ENCODE assay signal across 1 cellular context in the genomic region with DNA sequence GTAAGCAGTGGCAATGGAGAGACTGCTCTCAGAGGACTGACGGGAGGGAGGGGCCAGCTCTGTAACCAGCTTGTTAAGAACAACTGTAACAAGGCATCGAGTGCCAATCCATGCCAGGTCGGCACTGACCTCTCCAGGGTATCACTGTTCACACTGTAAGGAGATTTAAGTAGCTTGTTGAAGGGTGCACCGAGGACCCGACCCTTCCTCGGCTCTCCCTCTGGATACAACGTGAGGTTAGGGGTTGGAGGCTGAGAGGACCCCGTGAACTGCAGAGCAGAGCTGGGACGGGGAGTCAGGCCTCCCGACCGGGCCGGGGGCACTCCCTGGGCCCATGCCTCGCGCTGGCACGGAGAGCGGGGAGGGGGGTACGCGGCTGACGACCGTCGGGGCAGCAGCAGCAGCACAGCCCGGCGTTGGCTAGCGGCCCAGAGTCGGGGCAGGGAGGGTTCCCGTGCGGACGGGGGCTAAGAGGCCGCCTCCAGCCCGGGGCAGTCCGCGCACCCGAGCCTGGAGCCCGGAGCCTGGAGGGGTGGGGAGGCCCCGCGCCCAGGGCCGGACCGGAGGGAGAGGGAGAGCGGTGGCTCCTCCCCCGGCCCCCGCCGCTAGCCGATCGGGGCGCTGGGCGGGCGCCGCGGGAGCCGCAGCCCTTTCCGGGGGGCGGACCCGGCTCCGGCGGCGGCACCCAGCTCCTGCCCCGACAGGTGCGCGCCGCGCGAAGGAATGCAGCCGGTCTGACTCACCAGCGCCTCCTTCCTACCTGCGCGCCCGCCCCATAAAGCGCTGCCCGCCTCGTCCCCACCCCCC.
TF ChIP-seq lines count a peak whose summit lies in the region.

A gene (plus strand): TSS at position 804 of the 807 bp plus-strand sequence. CDS start 3,245 bp downstream, outside the sequence.

TF ChIP-seq in HepG2, 621 proteins besides CTCF, POLR2A, EP300 and RAD21 (continued from another document and continues in another):
- TF ChIP-seq, protein P1, sequence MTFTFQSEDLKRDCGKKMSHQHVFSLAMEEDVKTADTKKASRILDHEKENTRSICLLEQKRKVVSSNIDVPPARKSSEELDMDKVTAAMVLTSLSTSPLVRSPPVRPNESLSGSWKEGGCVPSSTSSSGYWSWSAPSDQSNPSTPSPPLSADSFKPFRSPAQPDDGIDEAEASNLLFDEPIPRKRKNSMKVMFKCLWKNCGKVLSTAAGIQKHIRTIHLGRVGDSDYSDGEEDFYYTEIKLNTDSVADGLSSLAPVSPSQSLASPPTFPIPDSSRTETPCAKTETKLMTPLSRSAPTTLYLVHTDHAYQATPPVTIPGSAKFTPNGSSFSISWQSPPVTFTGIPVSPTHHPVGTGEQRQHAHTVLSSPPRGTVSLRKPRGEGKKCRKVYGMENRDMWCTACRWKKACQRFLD (CRISPR knock-in tag; IDR thresholded peaks at IDR 0.05; ENCODE audit: borderline replicate concordance) = no peak
- TF ChIP-seq ZMYM3 (CRISPR knock-in tag; IDR thresholded peaks at IDR 0.05) (no peak), ELF4 (CRISPR knock-in tag; IDR thresholded peaks at IDR 0.05; ENCODE audit: borderline replicate concordance) (no peak), KDM6A (CRISPR knock-in tag; IDR thresholded peaks at IDR 0.05; ENCODE audit: low read depth) (no peak), ZNF558 (CRISPR knock-in tag; IDR thresholded peaks at IDR 0.05; ENCODE audit: borderline replicate concordance) (no peak), HDAC1 (CRISPR knock-in tag; IDR thresholded peaks at IDR 0.05) (0 out of 2 replicates have a peak, but pooled peaks have one; percentile 30), SATB2 (CRISPR knock-in tag; IDR thresholded peaks at IDR 0.05) (no peak), ATF7-NPFF (CRISPR knock-in tag; IDR thresholded peaks at IDR 0.05; ENCODE audit: low read depth) (0 out of 2 replicates have a peak, but pooled peaks have one; percentile 61), GZF1 (CRISPR knock-in tag; IDR thresholded peaks at IDR 0.05) (no peak), SNRNP70 (IDR thresholded peaks at IDR 0.05; ENCODE audit: low read depth, low read length) (no peak), ZBTB20 (CRISPR knock-in tag; IDR thresholded peaks at IDR 0.05; ENCODE audit: borderline replicate concordance, low read depth) (no peak), ATRX (CRISPR knock-in tag; IDR thresholded peaks at IDR 0.05; ENCODE audit: borderline replicate concordance) (no peak), GABPB1 (CRISPR knock-in tag; IDR thresholded peaks at IDR 0.05) (peak; percentile 34; the same call in 1 of the 2 replicates), SMARCC2 (IDR thresholded peaks at IDR 0.05) (no peak), IKZF1 (IDR thresholded peaks at IDR 0.05) (no peak), ZNF570 (CRISPR knock-in tag; IDR thresholded peaks at IDR 0.05; ENCODE audit: borderline replicate concordance) (no peak), EED (CRISPR knock-in tag; IDR thresholded peaks at IDR 0.05) (no peak), BCL6 (CRISPR knock-in tag; IDR thresholded peaks at IDR 0.05) (no peak), RFX1 (IDR thresholded peaks at IDR 0.05) (no peak), HNF4A (CRISPR knock-in tag; IDR thresholded peaks at IDR 0.05) (no peak), ZNF253 (CRISPR knock-in tag; IDR thresholded peaks at IDR 0.05; ENCODE audit: borderline replicate concordance) (no peak), STAG1 (CRISPR knock-in tag; IDR thresholded peaks at IDR 0.05) (0 out of 2 replicates have a peak, but pooled peaks have one; percentile 19), ZKSCAN8 (CRISPR knock-in tag; IDR thresholded peaks at IDR 0.05; ENCODE audit: borderline replicate concordance) (no peak), CBX2 (IDR thresholded peaks at IDR 0.05; ENCODE audit: low read depth, low read length) (no peak), CBX2 (CRISPR knock-in tag; IDR thresholded peaks at IDR 0.05; ENCODE audit: low read depth) (no peak), ZSCAN25 (CRISPR knock-in tag; IDR thresholded peaks at IDR 0.05) (no peak; the same call in 1 of the 2 replicates), RXRA (CRISPR knock-in tag; IDR thresholded peaks at IDR 0.05) (no peak), ZKSCAN1 (IDR thresholded peaks at IDR 0.05; ENCODE audit: low read length) (no peak)
- TF ChIP-seq, protein P2, sequence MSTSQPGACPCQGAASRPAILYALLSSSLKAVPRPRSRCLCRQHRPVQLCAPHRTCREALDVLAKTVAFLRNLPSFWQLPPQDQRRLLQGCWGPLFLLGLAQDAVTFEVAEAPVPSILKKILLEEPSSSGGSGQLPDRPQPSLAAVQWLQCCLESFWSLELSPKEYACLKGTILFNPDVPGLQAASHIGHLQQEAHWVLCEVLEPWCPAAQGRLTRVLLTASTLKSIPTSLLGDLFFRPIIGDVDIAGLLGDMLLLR (CRISPR knock-in tag; IDR thresholded peaks at IDR 0.05) = no peak
- TF ChIP-seq, protein P3, sequence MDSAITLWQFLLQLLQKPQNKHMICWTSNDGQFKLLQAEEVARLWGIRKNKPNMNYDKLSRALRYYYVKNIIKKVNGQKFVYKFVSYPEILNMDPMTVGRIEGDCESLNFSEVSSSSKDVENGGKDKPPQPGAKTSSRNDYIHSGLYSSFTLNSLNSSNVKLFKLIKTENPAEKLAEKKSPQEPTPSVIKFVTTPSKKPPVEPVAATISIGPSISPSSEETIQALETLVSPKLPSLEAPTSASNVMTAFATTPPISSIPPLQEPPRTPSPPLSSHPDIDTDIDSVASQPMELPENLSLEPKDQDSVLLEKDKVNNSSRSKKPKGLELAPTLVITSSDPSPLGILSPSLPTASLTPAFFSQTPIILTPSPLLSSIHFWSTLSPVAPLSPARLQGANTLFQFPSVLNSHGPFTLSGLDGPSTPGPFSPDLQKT (CRISPR knock-in tag; IDR thresholded peaks at IDR 0.05; ENCODE audit: borderline replicate concordance) = no peak
- TF ChIP-seq, protein P4, sequence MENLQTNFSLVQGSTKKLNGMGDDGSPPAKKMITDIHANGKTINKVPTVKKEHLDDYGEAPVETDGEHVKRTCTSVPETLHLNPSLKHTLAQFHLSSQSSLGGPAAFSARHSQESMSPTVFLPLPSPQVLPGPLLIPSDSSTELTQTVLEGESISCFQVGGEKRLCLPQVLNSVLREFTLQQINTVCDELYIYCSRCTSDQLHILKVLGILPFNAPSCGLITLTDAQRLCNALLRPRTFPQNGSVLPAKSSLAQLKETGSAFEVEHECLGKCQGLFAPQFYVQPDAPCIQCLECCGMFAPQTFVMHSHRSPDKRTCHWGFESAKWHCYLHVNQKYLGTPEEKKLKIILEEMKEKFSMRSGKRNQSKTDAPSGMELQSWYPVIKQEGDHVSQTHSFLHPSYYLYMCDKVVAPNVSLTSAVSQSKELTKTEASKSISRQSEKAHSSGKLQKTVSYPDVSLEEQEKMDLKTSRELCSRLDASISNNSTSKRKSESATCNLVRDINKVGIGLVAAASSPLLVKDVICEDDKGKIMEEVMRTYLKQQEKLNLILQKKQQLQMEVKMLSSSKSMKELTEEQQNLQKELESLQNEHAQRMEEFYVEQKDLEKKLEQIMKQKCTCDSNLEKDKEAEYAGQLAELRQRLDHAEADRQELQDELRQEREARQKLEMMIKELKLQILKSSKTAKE (CRISPR knock-in tag; IDR thresholded peaks at IDR 0.05; ENCODE audit: borderline replicate concordance) = 0 out of 2 replicates have a peak, but pooled peaks have one; percentile 12
- TF ChIP-seq, protein P5, sequence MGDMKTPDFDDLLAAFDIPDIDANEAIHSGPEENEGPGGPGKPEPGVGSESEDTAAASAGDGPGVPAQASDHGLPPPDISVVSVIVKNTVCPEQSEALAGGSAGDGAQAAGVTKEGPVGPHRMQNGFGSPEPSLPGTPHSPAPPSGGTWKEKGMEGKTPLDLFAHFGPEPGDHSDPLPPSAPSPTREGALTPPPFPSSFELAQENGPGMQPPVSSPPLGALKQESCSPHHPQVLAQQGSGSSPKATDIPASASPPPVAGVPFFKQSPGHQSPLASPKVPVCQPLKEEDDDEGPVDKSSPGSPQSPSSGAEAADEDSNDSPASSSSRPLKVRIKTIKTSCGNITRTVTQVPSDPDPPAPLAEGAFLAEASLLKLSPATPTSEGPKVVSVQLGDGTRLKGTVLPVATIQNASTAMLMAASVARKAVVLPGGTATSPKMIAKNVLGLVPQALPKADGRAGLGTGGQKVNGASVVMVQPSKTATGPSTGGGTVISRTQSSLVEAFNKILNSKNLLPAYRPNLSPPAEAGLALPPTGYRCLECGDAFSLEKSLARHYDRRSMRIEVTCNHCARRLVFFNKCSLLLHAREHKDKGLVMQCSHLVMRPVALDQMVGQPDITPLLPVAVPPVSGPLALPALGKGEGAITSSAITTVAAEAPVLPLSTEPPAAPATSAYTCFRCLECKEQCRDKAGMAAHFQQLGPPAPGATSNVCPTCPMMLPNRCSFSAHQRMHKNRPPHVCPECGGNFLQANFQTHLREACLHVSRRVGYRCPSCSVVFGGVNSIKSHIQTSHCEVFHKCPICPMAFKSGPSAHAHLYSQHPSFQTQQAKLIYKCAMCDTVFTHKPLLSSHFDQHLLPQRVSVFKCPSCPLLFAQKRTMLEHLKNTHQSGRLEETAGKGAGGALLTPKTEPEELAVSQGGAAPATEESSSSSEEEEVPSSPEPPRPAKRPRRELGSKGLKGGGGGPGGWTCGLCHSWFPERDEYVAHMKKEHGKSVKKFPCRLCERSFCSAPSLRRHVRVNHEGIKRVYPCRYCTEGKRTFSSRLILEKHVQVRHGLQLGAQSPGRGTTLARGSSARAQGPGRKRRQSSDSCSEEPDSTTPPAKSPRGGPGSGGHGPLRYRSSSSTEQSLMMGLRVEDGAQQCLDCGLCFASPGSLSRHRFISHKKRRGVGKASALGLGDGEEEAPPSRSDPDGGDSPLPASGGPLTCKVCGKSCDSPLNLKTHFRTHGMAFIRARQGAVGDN (CRISPR knock-in tag; IDR thresholded peaks at IDR 0.05) = peak; percentile 68
- TF ChIP-seq, protein P6, sequence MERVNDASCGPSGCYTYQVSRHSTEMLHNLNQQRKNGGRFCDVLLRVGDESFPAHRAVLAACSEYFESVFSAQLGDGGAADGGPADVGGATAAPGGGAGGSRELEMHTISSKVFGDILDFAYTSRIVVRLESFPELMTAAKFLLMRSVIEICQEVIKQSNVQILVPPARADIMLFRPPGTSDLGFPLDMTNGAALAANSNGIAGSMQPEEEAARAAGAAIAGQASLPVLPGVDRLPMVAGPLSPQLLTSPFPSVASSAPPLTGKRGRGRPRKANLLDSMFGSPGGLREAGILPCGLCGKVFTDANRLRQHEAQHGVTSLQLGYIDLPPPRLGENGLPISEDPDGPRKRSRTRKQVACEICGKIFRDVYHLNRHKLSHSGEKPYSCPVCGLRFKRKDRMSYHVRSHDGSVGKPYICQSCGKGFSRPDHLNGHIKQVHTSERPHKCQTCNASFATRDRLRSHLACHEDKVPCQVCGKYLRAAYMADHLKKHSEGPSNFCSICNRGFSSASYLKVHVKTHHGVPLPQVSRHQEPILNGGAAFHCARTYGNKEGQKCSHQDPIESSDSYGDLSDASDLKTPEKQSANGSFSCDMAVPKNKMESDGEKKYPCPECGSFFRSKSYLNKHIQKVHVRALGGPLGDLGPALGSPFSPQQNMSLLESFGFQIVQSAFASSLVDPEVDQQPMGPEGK (CRISPR knock-in tag; IDR thresholded peaks at IDR 0.05) = 0 out of 2 replicates have a peak, but pooled peaks have one; percentile 33
- TF ChIP-seq, protein P7, sequence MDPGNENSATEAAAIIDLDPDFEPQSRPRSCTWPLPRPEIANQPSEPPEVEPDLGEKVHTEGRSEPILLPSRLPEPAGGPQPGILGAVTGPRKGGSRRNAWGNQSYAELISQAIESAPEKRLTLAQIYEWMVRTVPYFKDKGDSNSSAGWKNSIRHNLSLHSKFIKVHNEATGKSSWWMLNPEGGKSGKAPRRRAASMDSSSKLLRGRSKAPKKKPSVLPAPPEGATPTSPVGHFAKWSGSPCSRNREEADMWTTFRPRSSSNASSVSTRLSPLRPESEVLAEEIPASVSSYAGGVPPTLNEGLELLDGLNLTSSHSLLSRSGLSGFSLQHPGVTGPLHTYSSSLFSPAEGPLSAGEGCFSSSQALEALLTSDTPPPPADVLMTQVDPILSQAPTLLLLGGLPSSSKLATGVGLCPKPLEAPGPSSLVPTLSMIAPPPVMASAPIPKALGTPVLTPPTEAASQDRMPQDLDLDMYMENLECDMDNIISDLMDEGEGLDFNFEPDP (CRISPR knock-in tag; conservative IDR thresholded peaks at IDR 0.05) = no peak
- TF ChIP-seq, protein P8, sequence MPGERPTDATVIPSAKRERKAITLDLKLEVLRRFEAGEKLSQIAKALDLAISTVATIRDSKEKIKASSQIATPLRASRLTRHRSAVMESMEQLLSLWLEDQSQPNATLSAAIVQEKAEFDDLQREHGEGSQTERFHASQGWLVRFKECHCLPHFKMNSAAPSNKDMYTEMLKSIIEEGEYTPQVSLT (CRISPR knock-in tag; IDR thresholded peaks at IDR 0.05; ENCODE audit: borderline replicate concordance, low read depth) = no peak
- TF ChIP-seq, protein P9, sequence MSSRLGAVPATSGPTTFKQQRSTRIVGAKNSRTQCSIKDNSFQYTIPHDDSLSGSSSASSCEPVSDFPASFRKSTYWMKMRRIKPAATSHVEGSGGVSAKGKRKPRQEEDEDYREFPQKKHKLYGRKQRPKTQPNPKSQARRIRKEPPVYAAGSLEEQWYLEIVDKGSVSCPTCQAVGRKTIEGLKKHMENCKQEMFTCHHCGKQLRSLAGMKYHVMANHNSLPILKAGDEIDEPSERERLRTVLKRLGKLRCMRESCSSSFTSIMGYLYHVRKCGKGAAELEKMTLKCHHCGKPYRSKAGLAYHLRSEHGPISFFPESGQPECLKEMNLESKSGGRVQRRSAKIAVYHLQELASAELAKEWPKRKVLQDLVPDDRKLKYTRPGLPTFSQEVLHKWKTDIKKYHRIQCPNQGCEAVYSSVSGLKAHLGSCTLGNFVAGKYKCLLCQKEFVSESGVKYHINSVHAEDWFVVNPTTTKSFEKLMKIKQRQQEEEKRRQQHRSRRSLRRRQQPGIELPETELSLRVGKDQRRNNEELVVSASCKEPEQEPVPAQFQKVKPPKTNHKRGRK (CRISPR knock-in tag; IDR thresholded peaks at IDR 0.05) = no peak
- TF ChIP-seq, protein P10, sequence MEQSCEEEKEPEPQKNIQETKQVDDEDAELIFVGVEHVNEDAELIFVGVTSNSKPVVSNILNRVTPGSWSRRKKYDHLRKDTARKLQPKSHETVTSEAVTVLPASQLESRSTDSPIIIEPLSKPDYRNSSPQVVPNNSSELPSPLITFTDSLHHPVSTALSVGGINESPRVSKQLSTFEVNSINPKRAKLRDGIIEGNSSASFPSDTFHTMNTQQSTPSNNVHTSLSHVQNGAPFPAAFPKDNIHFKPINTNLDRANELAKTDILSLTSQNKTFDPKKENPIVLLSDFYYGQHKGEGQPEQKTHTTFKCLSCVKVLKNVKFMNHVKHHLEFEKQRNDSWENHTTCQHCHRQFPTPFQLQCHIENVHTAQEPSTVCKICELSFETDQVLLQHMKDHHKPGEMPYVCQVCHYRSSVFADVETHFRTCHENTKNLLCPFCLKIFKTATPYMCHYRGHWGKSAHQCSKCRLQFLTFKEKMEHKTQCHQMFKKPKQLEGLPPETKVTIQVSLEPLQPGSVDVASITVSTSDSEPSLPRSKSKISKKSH (CRISPR knock-in tag; IDR thresholded peaks at IDR 0.05; ENCODE audit: borderline replicate concordance) = no peak; the same call in 1 of the 2 replicates
